ENCODE assay signal across 9 cellular contexts in genomic region chr6:160348209-160348551, GRCh38. TPM values are rescaled to one million over a fixed set of nuclear protein-coding genes. Genes with fewer than 3 reads are reported as not detected.
DNase-seq lines count a peak whose midpoint lies in the region; ATAC-seq and TF ChIP-seq lines count a peak whose summit lies in the region.
"Had no signal": no experiment of that assay in that cellular context is flagged by ENCODE, and none has a peak within 500 bp of the region (broad histone marks: within the 10 kb centered on the region; RNA-seq: fewer than 3 reads in every experiment).

A gene with protein sequence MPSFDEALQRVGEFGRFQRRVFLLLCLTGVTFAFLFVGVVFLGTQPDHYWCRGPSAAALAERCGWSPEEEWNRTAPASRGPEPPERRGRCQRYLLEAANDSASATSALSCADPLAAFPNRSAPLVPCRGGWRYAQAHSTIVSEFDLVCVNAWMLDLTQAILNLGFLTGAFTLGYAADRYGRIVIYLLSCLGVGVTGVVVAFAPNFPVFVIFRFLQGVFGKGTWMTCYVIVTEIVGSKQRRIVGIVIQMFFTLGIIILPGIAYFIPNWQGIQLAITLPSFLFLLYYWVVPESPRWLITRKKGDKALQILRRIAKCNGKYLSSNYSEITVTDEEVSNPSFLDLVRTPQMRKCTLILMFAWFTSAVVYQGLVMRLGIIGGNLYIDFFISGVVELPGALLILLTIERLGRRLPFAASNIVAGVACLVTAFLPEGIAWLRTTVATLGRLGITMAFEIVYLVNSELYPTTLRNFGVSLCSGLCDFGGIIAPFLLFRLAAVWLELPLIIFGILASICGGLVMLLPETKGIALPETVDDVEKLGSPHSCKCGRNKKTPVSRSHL (plus strand): TSS chr6:160348378. CDS start chr6:160348420, 42 bp downstream.

- no peaks in the 10 kb centered on the region for H3K36me3 ChIP-seq in naive thymus-derived CD4-positive, alpha-beta T cell (ENCODE audit: control insufficient read depth in 2 of 3, insufficient read depth in 3 of 3, low read length in 3 of 3)
- no peaks in the 10 kb centered on the region for H3K36me3 ChIP-seq in aorta (ENCODE audit: control insufficient read depth in 1 of 2, insufficient read depth in 2 of 2, low read length in 1 of 2)

- no peaks in the 10 kb centered on the region for H3K4me1 ChIP-seq in naive thymus-derived CD4-positive, alpha-beta T cell (ENCODE audit: control insufficient read depth in 2 of 2, insufficient read depth in 2 of 2, low read length in 2 of 2)
- H3K4me1 ChIP-seq in aorta (ENCODE audit: control insufficient read depth in 1 of 2, insufficient read depth in 2 of 2, low read length in 2 of 2) = peaks cover 0 to 4% of the 10 kb centered on the region in 2 donors

- TF ChIP-seq CTCF in fibroblast of mammary gland (conservative IDR thresholded peaks at IDR 0.05; ENCODE audit: control insufficient read depth, insufficient read depth, low read depth, low read length) = no peak

- H3K36me3 Mint-ChIP-seq in naive thymus-derived CD4-positive, alpha-beta T cell = no peaks in the 10 kb centered on the region

- H3K27me3 ChIP-seq in naive thymus-derived CD4-positive, alpha-beta T cell (ENCODE audit: control insufficient read depth in 2 of 2, insufficient read depth in 2 of 2, low read length in 2 of 2) = no peaks in the 10 kb centered on the region
- H3K27me3 ChIP-seq in aorta (ENCODE audit: control insufficient read depth in 1 of 2, insufficient read depth in 2 of 2, low read length in 1 of 2) = no peaks in the 10 kb centered on the region

- peak within 1 kb of the TSS in 8 of 10 donors; percentile 12 to 67 (median 54) for H3K4me3 Mint-ChIP-seq in naive thymus-derived CD4-positive, alpha-beta T cell

- intact Hi-C loops in naive thymus-derived CD4-positive, alpha-beta T cell (cut with micrococcal nuclease) = no loop called here
- intact Hi-C loops in aorta (cut with DNase I) = loop anchor here in 1 of 2 donors (2.0 kb wide), 1 partner anchor 209 kb away; no protein-coding TSS in a partner anchor

- no peaks in the 10 kb centered on the region for H3K9me3 ChIP-seq in naive thymus-derived CD4-positive, alpha-beta T cell (ENCODE audit: control insufficient read depth in 2 of 3, low read length in 3 of 3)
- no peaks in the 10 kb centered on the region for H3K9me3 ChIP-seq in aorta (ENCODE audit: control insufficient read depth, low read length)

- peaks cover 0 to 5% (median 0%) of the 10 kb centered on the region in 11 donors for H3K9me3 Mint-ChIP-seq in naive thymus-derived CD4-positive, alpha-beta T cell

- WGBS in aorta, 2 donors = 1% methylated on average over 25 to 48 of the region's 48 CpGs

- peaks cover 0 to 21% (median 7%) of the 10 kb centered on the region in 7 donors for H3K4me1 Mint-ChIP-seq in naive thymus-derived CD4-positive, alpha-beta T cell

- H3K27me3 Mint-ChIP-seq in naive thymus-derived CD4-positive, alpha-beta T cell = peaks cover 46 to 73% (median 49%) of the 10 kb centered on the region in 5 donors

- H3K27ac Mint-ChIP-seq in naive thymus-derived CD4-positive, alpha-beta T cell = no peak within 1 kb of the TSS

- POLR2A ChIA-PET in naive thymus-derived CD4-positive, alpha-beta T cell (lab: Charles Lee) = no interaction called here

- no peak for ATAC-seq in naive thymus-derived CD4-positive, alpha-beta T cell
- ATAC-seq in aorta (ENCODE audit: low FRiP score) (peak; percentile 64), GM18520 (IDR thresholded peaks at IDR 0.05; ENCODE audit: unreplicated experiment) (no peak), HG02763 (IDR thresholded peaks at IDR 0.05; ENCODE audit: unreplicated experiment) (no peak)

- CTCF ChIA-PET in naive thymus-derived CD4-positive, alpha-beta T cell (lab: Charles Lee) = no interaction called here

- peak; percentile 14 for DNase-seq in stimulated activated CD4-positive, alpha-beta T cell treated with anti-CD3 and anti-CD28 coated beads, Interleukin-15, amount 100 ng/mL, for 24 hours
- no peak for DNase-seq in stimulated activated CD4-positive, alpha-beta T cell treated with anti-CD3 and anti-CD28 coated beads, Interleukin-1b, Interleukin-23, amount 100 ng/mL, for 48 hours
- DNase-seq in fibroblast of mammary gland (ENCODE audit: low read depth) (no peak), aorta (peak in 1 of 2 donors; percentile 87), T-helper 2 cell (no peak)
- DNase-seq in naive thymus-derived CD4-positive, alpha-beta T cell = no peak
- DNase-seq: DND-41 had no signal

- H3K4me3 ChIP-seq in fibroblast of mammary gland (ENCODE audit: control insufficient read depth, low read depth, low read length) (peak within 1 kb of the TSS; percentile 40), aorta (ENCODE audit: low read length in 2 of 2) (peak within 1 kb of the TSS; percentile 59 to 85)
- no peak within 1 kb of the TSS for H3K4me3 ChIP-seq in naive thymus-derived CD4-positive, alpha-beta T cell (ENCODE audit: low read length)

- no peak within 1 kb of the TSS for H3K27ac ChIP-seq in naive thymus-derived CD4-positive, alpha-beta T cell (ENCODE audit: low read depth, low read length)
- peak within 1 kb of the TSS; percentile 84 to 86 for H3K27ac ChIP-seq in aorta (ENCODE audit: low read depth in 1 of 2, low read length in 2 of 2)

RNA-seq across cellular contexts. Expression of the gene that starts here (rescaled TPM):
- not detected for total RNA-seq in naive thymus-derived CD4-positive, alpha-beta T cell
- not detected for polyA plus RNA-seq in naive thymus-derived CD4-positive, alpha-beta T cell
- 10 to 100 TPM; 48.4 to 61.0 TPM for total RNA-seq in aorta
- polyA plus RNA-seq in aorta = 10 to 100 TPM; 28.1 to 33.2 TPM

Comparison
In these comparisons a context has a peak if more than half of its experiments do, and no peak if none do; other contexts are left out.
1. RNA of the gene that starts here (total RNA-seq): 48.4 to 61.0 TPM in aorta; not detected in naive thymus-derived CD4-positive, alpha-beta T cell; every median in the first group is over 10 times any median in the second.
2. RNA of the gene that starts here (polyA plus RNA-seq): 28.1 to 33.2 TPM in aorta; not detected in naive thymus-derived CD4-positive, alpha-beta T cell; every median in the first group is over 10 times any median in the second.